In genomic region chr6:17754254-17754653, GRCh38 we compare ENCODE assay signal across 30 cellular contexts.
"Had no signal": no experiment of that assay in that cellular context is flagged by ENCODE, and none has a peak within 500 bp of the region (broad histone marks: within the 10 kb centered on the region; RNA-seq: fewer than 3 reads in every experiment).

No MANE protein-coding gene starts in this region.

- H3K4me3 Mint-ChIP-seq: dendritic cell treated with granulocyte-macrophage colony-stimulating factor and Interleukin-4, amounts not matched to agents 40 ng/mL and 50 ng/mL, for 4 days; effector memory CD8-positive, alpha-beta T cell; endodermal cell; immature natural killer cell; mesothelial cell of epicardium; naive B cell; naive thymus-derived CD8-positive, alpha-beta T cell had no signal

- H3K36me3 ChIP-seq: colonic mucosa, lower lobe of right lung had no signal

- H3K27ac ChIP-seq: colonic mucosa, epithelial cell of prostate, esophagus squamous epithelium, gastrocnemius medialis, heart right ventricle, left ventricle myocardium inferior, lower lobe of right lung had no signal

- H3K27me3 Mint-ChIP-seq: dendritic cell treated with granulocyte-macrophage colony-stimulating factor and Interleukin-4, amounts not matched to agents 40 ng/mL and 50 ng/mL, for 4 days; naive B cell had no signal

- ATAC-seq: effector memory CD8-positive, alpha-beta T cell; esophagus mucosa; gastrocnemius medialis; heart right ventricle; left colon; left lobe of liver; lower lobe of right lung; mucosa of descending colon; naive thymus-derived CD8-positive, alpha-beta T cell had no signal

- H3K4me1 Mint-ChIP-seq: endodermal cell, immature natural killer cell, mesothelial cell of epicardium, naive B cell had no signal

- H3K4me3 ChIP-seq: colonic mucosa, esophagus squamous epithelium, gastrocnemius medialis, heart right ventricle, left ventricle myocardium inferior, lower lobe of right lung, mucosa of descending colon had no signal

- H3K9me3 Mint-ChIP-seq: dendritic cell treated with granulocyte-macrophage colony-stimulating factor and Interleukin-4, amounts not matched to agents 40 ng/mL and 50 ng/mL, for 4 days; effector memory CD8-positive, alpha-beta T cell; endodermal cell; mesothelial cell of epicardium; naive B cell had no signal

- H3K4me1 ChIP-seq: colonic mucosa, esophagus squamous epithelium, gastrocnemius medialis, heart right ventricle, left ventricle myocardium inferior, lower lobe of right lung had no signal

- H3K27me3 ChIP-seq: colonic mucosa, esophagus squamous epithelium, gastrocnemius medialis, heart right ventricle had no signal

- H3K9me3 ChIP-seq: colonic mucosa, esophagus squamous epithelium, gastrocnemius medialis, heart right ventricle, left ventricle myocardium inferior, lower lobe of right lung, mucosa of descending colon had no signal

- H3K36me3 Mint-ChIP-seq: immature natural killer cell; mesothelial cell of epicardium; naive B cell; naive thymus-derived CD8-positive, alpha-beta T cell had no signal

- H3K27ac Mint-ChIP-seq: dendritic cell treated with granulocyte-macrophage colony-stimulating factor and Interleukin-4, amounts not matched to agents 40 ng/mL and 50 ng/mL, for 4 days; effector memory CD8-positive, alpha-beta T cell; endodermal cell; immature natural killer cell; mesothelial cell of epicardium; naive thymus-derived CD8-positive, alpha-beta T cell had no signal

- DNase-seq: colonic mucosa; cortex of kidney; effector CD8-positive, alpha-beta T cell; effector memory CD8-positive, alpha-beta T cell; endodermal cell; erythroblast; esophagus squamous epithelium; foreskin fibroblast; foreskin melanocyte; gastrocnemius medialis; glutamatergic neuron; head of caudate nucleus; heart right ventricle; hippocampal formation; immature natural killer cell; islet precursor cell; kidney; kidney glomerular epithelial cell; left colon; left ventricle myocardium inferior; lower lobe of right lung; mesenchymal stem cell; mucosa of descending colon; naive B cell; naive thymus-derived CD8-positive, alpha-beta T cell had no signal
